ENCODE assay signal across 12 cellular contexts in genomic region chr15:63523306-63523990, GRCh38. TPM values are rescaled to one million over a fixed set of nuclear protein-coding genes. Genes with fewer than 3 reads are reported as not detected.
DNase-seq lines count a peak whose midpoint lies in the region; ATAC-seq and TF ChIP-seq lines count a peak whose summit lies in the region.
"Had no signal": no experiment of that assay in that cellular context is flagged by ENCODE, and none has a peak within 500 bp of the region (broad histone marks: within the 10 kb centered on the region; RNA-seq: fewer than 3 reads in every experiment).

No MANE protein-coding gene starts in this region.

- peaks cover 37% of the 10 kb centered on the region for H3K4me1 ChIP-seq in skeletal muscle satellite cell (ENCODE audit: control insufficient read depth, insufficient read depth, low read length)

- no peaks in the 10 kb centered on the region for H3K27me3 ChIP-seq in skeletal muscle satellite cell (ENCODE audit: control insufficient read depth, insufficient read depth, low read length)
- H3K27me3 ChIP-seq: MG63 had no signal

- no peaks in the 10 kb centered on the region for H3K9me3 ChIP-seq in skeletal muscle satellite cell (replicated peaks; ENCODE audit: low read length)
- H3K9me3 ChIP-seq: MG63 had no signal

- H3K4me3 ChIP-seq in fibroblast of pulmonary artery (replicated peaks; ENCODE audit: low read depth, low read length) (no peak overlapping the region), skeletal muscle satellite cell (ENCODE audit: low read length) (no peak overlapping the region)
- H3K4me3 ChIP-seq: MG63 had no signal

- no peak for TF ChIP-seq CTCF in fibroblast of pulmonary artery (IDR thresholded peaks at IDR 0.05; ENCODE audit: low read length, missing control alignments)

- DNase-seq in ELR (ENCODE audit: low read depth) = peak; percentile 23
- no peak for DNase-seq in T-cell
- DNase-seq in fibroblast of pulmonary artery (ENCODE audit: low read depth) = peak; percentile 25
- no peak for DNase-seq in T-helper 1 cell
- no peak for DNase-seq in NAMALWA (ENCODE audit: low spot score)
- DNase-seq: activated CD4-positive, alpha-beta T cell treated with anti-CD3 and anti-CD28 coated beads, Interleukin-2, amount 10 ng/mL, durations not matched to agents 24 days and 14 days; activated gamma-delta T cell; COR-L47; MG63; NCI-H2171 treated with DMSO at 0.1 percent for 48 hours had no signal

- CTCF ChIA-PET in T-cell (lab: Charles Lee) = interaction anchor here in 1 of 2 donors (1.0 to 2.3 kb wide), 5 partner anchors 13 to 57 kb away, joined by 3 to 9 read pairs (median 4); no protein-coding TSS in a partner anchor

- no peaks in the 10 kb centered on the region for H3K27me3 Mint-ChIP-seq in T-cell
- H3K27me3 Mint-ChIP-seq: activated CD4-positive, alpha-beta T cell treated with anti-CD3 and anti-CD28 coated beads, Interleukin-2, amount 10 ng/mL, durations not matched to agents 24 days and 14 days had no signal

- H3K36me3 Mint-ChIP-seq in T-cell = peaks cover 15% of the 10 kb centered on the region

- peak overlapping the region; percentile 54 for H3K4me2 ChIP-seq in skeletal muscle satellite cell (ENCODE audit: low read length)

- H3K27ac Mint-ChIP-seq in T-cell = no peak overlapping the region
- H3K27ac Mint-ChIP-seq: activated CD4-positive, alpha-beta T cell treated with anti-CD3 and anti-CD28 coated beads, Interleukin-2, amount 10 ng/mL, durations not matched to agents 24 days and 14 days had no signal

- H3K9ac ChIP-seq in skeletal muscle satellite cell (ENCODE audit: low read depth, low read length) = no peak overlapping the region

- H3K4me1 Mint-ChIP-seq in T-cell = peaks cover 96 to 99% (median 96%) of the 10 kb centered on the region in 3 donors

- H3K9me3 Mint-ChIP-seq in T-cell = no peaks in the 10 kb centered on the region
- H3K9me3 Mint-ChIP-seq: activated CD4-positive, alpha-beta T cell treated with anti-CD3 and anti-CD28 coated beads, Interleukin-2, amount 10 ng/mL, durations not matched to agents 24 days and 14 days had no signal

- POLR2A ChIA-PET in T-cell (lab: Charles Lee) = interaction anchor here in 1 of 2 donors (0.8 to 1.4 kb wide), 3 partner anchors 9 to 47 kb away, joined by 3 to 6 read pairs (median 4); no protein-coding TSS in a partner anchor

- ATAC-seq in T-cell (replicated peaks in 1 of 4) (no peak), GM18511 (IDR thresholded peaks at IDR 0.05; ENCODE audit: unreplicated experiment) (no peak)

- peak overlapping the region in 2 of 3 donors; percentile 21 to 42 for H3K4me3 Mint-ChIP-seq in T-cell
- H3K4me3 Mint-ChIP-seq: activated CD4-positive, alpha-beta T cell treated with anti-CD3 and anti-CD28 coated beads, Interleukin-2, amount 10 ng/mL, durations not matched to agents 24 days and 14 days had no signal

- H3K36me3 ChIP-seq in skeletal muscle satellite cell (ENCODE audit: insufficient read depth, low read length) = no peaks in the 10 kb centered on the region
- H3K36me3 ChIP-seq: MG63 had no signal

RNA-seq across cellular contexts. Expression of gene USP3, which starts 19.1 kb away (rescaled TPM):
- total RNA-seq in T-cell = 100 to 1,000 TPM; 123 to 265 (median 130) TPM
- 32.1 and 37.0 TPM in 2 replicates for total RNA-seq in skeletal muscle satellite cell (2012; rRNA removed)

Comparison
In these comparisons a context has a peak if more than half of its experiments do, and no peak if none do; other contexts are left out.
1. DNase-seq: peak in ELR (single experiment) and fibroblast of pulmonary artery (single experiment); none in T-cell (0 of 34), T-helper 1 cell (0 of 5) and NAMALWA (single experiment).